Comparison of ENCODE assay signal across 8 cellular contexts in genomic region chr16:79598341-79599181, GRCh38. TPM values are rescaled to one million over a fixed set of nuclear protein-coding genes. Genes with fewer than 3 reads are reported as not detected.
DNase-seq lines count a peak whose midpoint lies in the region; ATAC-seq and TF ChIP-seq lines count a peak whose summit lies in the region.

No MANE protein-coding gene starts in this region.

- H3K27ac ChIP-seq in CD8-positive, alpha-beta memory T cell (ENCODE audit: low read depth, low read length): peak overlapping the region; percentile 66
- peak overlapping the region; percentile 81 for H3K27ac ChIP-seq in subcutaneous abdominal adipose tissue (ENCODE audit: low read depth, low read length)

- CTCF ChIA-PET in CD8-positive, alpha-beta memory T cell (lab: Charles Lee): interaction anchor here (1.2 to 2.0 kb wide), 7 partner anchors 10 to 893 kb away, joined by 3 to 7 read pairs (median 6); no protein-coding TSS in a partner anchor

- H3K36me3 Mint-ChIP-seq in CD8-positive, alpha-beta memory T cell: peaks cover 4 to 26% (median 4%) of the 10 kb centered on the region in 3 donors

- DNase-seq in CD8-positive, alpha-beta memory T cell: peak in 4 of 5 donors; percentile 27 to 65 (median 40)
- DNase-seq in NCI-H146 (lab: John Stamatoyannopoulos, UW): peak; percentile 55
- DNase-seq in activated CD8-positive, alpha-beta memory T cell treated with anti-CD3 and anti-CD28 coated beads for 24 hours: peak; percentile 76
- DNase-seq in epithelial cell of proximal tubule (ENCODE audit: low read depth): no peak
- DNase-seq in NCI-H526 treated with DMSO at 0.1 percent for 48 hours (lab: John Stamatoyannopoulos, UW): no peak

- no peaks in the 10 kb centered on the region for H3K27me3 ChIP-seq in CD8-positive, alpha-beta memory T cell (ENCODE audit: insufficient read depth, low read length, poor library complexity, severe bottlenecking)
- H3K27me3 ChIP-seq in mononuclear cell (ENCODE audit: insufficient read depth, low read length) (peaks cover 35% of the 10 kb centered on the region), subcutaneous abdominal adipose tissue (ENCODE audit: control insufficient read depth in 5 of 5, insufficient read depth in 4 of 5, low read length in 5 of 5) (no peaks in the 10 kb centered on the region)

- H3K27ac Mint-ChIP-seq in CD8-positive, alpha-beta memory T cell: peak overlapping the region; percentile 66 to 97 (median 92)

- no peaks in the 10 kb centered on the region for H3K9me3 ChIP-seq in CD8-positive, alpha-beta memory T cell (ENCODE audit: low read length)
- H3K9me3 ChIP-seq in mononuclear cell (ENCODE audit: low read depth, low read length) (no peaks in the 10 kb centered on the region), subcutaneous abdominal adipose tissue (ENCODE audit: control insufficient read depth in 5 of 5, low read length in 5 of 5) (no peaks in the 10 kb centered on the region)

- peak overlapping the region; percentile 83 to 98 (median 94) for H3K4me3 Mint-ChIP-seq in CD8-positive, alpha-beta memory T cell

- H3K9me3 Mint-ChIP-seq in CD8-positive, alpha-beta memory T cell: no peaks in the 10 kb centered on the region

- peak; percentile 18 for TF ChIP-seq CTCF in epithelial cell of proximal tubule (conservative IDR thresholded peaks at IDR 0.05; ENCODE audit: low read depth, low read length)

- peaks cover 30% of the 10 kb centered on the region for H3K4me1 ChIP-seq in CD8-positive, alpha-beta memory T cell (ENCODE audit: insufficient read depth, low read length)
- H3K4me1 ChIP-seq in mononuclear cell (ENCODE audit: insufficient read depth, low read length) (peaks cover 20% of the 10 kb centered on the region), subcutaneous abdominal adipose tissue (ENCODE audit: control insufficient read depth in 5 of 5, insufficient read depth in 5 of 5, low read length in 5 of 5) (peaks cover 2 to 68% (median 39%) of the 10 kb centered on the region in 5 donors)

- peaks cover 38 to 68% (median 64%) of the 10 kb centered on the region in 3 donors for H3K4me1 Mint-ChIP-seq in CD8-positive, alpha-beta memory T cell

- peaks cover 0 to 4% of the 10 kb centered on the region in 2 donors for H3K27me3 Mint-ChIP-seq in CD8-positive, alpha-beta memory T cell

- no peaks in the 10 kb centered on the region for H3K36me3 ChIP-seq in CD8-positive, alpha-beta memory T cell (ENCODE audit: insufficient read depth, low read length)
- no peaks in the 10 kb centered on the region for H3K36me3 ChIP-seq in subcutaneous abdominal adipose tissue (ENCODE audit: control insufficient read depth in 5 of 5, insufficient read depth in 5 of 5, low read length in 5 of 5)

- peak overlapping the region; percentile 71 for H3K4me3 ChIP-seq in CD8-positive, alpha-beta memory T cell (ENCODE audit: low read length)
- H3K4me3 ChIP-seq in epithelial cell of proximal tubule (ENCODE audit: low read depth, low read length) (peak overlapping the region; percentile 77), mononuclear cell (ENCODE audit: low read length) (peak overlapping the region; percentile 51), subcutaneous abdominal adipose tissue (ENCODE audit: low read depth in 1 of 5, low read length in 5 of 5) (peak overlapping the region; percentile 84 to 99 (median 96))

- POLR2A ChIA-PET in CD8-positive, alpha-beta memory T cell (lab: Charles Lee): interaction anchor here (0.6 to 1.8 kb wide), 3 partner anchors 9 to 320 kb away, joined by 3 to 5 read pairs (median 4); no protein-coding TSS in a partner anchor

- H3K9ac ChIP-seq in subcutaneous abdominal adipose tissue (ENCODE audit: low read length in 5 of 5): peak overlapping the region; percentile 43 to 82 (median 70)

- ATAC-seq in GM21529 (IDR thresholded peaks at IDR 0.05; ENCODE audit: unreplicated experiment): no peak

RNA-seq across cellular contexts. Expression of gene MAF, which starts 2.0 kb away (rescaled TPM):
- total RNA-seq in CD8-positive, alpha-beta memory T cell: 10 to 100 TPM; 36.7 to 37.6 TPM
- polyA plus RNA-seq in CD8-positive, alpha-beta memory T cell: 2.2 TPM
- 0.58 and 7.3 TPM in 2 replicates for total RNA-seq in epithelial cell of proximal tubule
- total RNA-seq in mononuclear cell: 9.1 TPM

Comparison
In these comparisons a context has a peak if more than half of its experiments do, and no peak if none do; other contexts are left out.
1. DNase-seq: peak in CD8-positive, alpha-beta memory T cell (4 of 5), NCI-H146 (single experiment) and activated CD8-positive, alpha-beta memory T cell treated with anti-CD3 and anti-CD28 coated beads for 24 hours (single experiment); none in epithelial cell of proximal tubule (single experiment) and NCI-H526 treated with DMSO at 0.1 percent for 48 hours (single experiment).
2. Peak in every context shown above with its lines, with median percentiles within 50 percentile points of each other: H3K4me3 ChIP-seq.